Comparison of ENCODE assay signal across 8 cellular contexts in genomic region chr19:16041571-16042386, GRCh38. TPM values are rescaled to one million over a fixed set of nuclear protein-coding genes. Genes with fewer than 3 reads are reported as not detected.
DNase-seq lines count a peak whose midpoint lies in the region; ATAC-seq and TF ChIP-seq lines count a peak whose summit lies in the region.

No MANE protein-coding gene starts in this region.

- no peak for TF ChIP-seq POLR2A in Peyer's patch (IDR thresholded peaks at IDR 0.05)

- no peaks in the 10 kb centered on the region for H3K36me3 ChIP-seq in CD4-positive, CD25-positive, alpha-beta regulatory T cell (ENCODE audit: control insufficient read depth, insufficient read depth, low read length)
- H3K36me3 ChIP-seq in Peyer's patch = no peaks in the 10 kb centered on the region

- H3K9me3 Mint-ChIP-seq in CD4-positive, CD25-positive, alpha-beta regulatory T cell = peaks cover 0 to 1% (median 0%) of the 10 kb centered on the region in 7 donors
- H3K9me3 Mint-ChIP-seq in activated T-cell treated with anti-CD3 and anti-CD28 coated beads, Interleukin-2, amount 50 U/mL, for 72 hours = no peaks in the 10 kb centered on the region
- no peaks in the 10 kb centered on the region for H3K9me3 Mint-ChIP-seq in nephron

- peak overlapping the region in 3 of 4 donors; percentile 3 to 66 (median 10) for H3K4me3 Mint-ChIP-seq in CD4-positive, CD25-positive, alpha-beta regulatory T cell
- H3K4me3 Mint-ChIP-seq in activated T-cell treated with anti-CD3 and anti-CD28 coated beads, Interleukin-2, amount 50 U/mL, for 72 hours = peak overlapping the region; percentile 64 to 67
- peak overlapping the region; percentile 36 to 57 (median 38) for H3K4me3 Mint-ChIP-seq in nephron

- peaks cover 5% of the 10 kb centered on the region for H3K27me3 ChIP-seq in CD4-positive, CD25-positive, alpha-beta regulatory T cell (ENCODE audit: control insufficient read depth, insufficient read depth, low read length)
- H3K27me3 ChIP-seq in Peyer's patch = no peaks in the 10 kb centered on the region

- H3K27ac ChIP-seq in CD4-positive, CD25-positive, alpha-beta regulatory T cell (ENCODE audit: insufficient read depth, low read length, poor library complexity, severe bottlenecking) = no peak overlapping the region
- no peak overlapping the region for H3K27ac ChIP-seq in Peyer's patch

- ATAC-seq in CD4-positive, CD25-positive, alpha-beta regulatory T cell (ENCODE audit: low read depth in 2 of 2) = peak; percentile 66 to 71
- peak; percentile 74 to 87 for ATAC-seq in activated T-cell treated with anti-CD3 and anti-CD28 coated beads, Interleukin-2, amount 50 U/mL, for 72 hours (replicated peaks in 1 of 2)
- no peak for ATAC-seq in GM18511 (IDR thresholded peaks at IDR 0.05; ENCODE audit: unreplicated experiment)

- TF ChIP-seq CTCF in Peyer's patch (IDR thresholded peaks at IDR 0.05) = peak; percentile 93 to 99 (median 96)
- TF ChIP-seq CTCF in fibroblast of mammary gland (conservative IDR thresholded peaks at IDR 0.05; ENCODE audit: control insufficient read depth, insufficient read depth, low read depth, low read length) = peak; percentile 85
- TF ChIP-seq CTCF in nephron (IDR thresholded peaks at IDR 0.05; ENCODE audit: unreplicated experiment in 3 of 3) = peak; percentile 96 to 98 (median 96)

- H3K27me3 Mint-ChIP-seq in CD4-positive, CD25-positive, alpha-beta regulatory T cell = peaks cover 4% of the 10 kb centered on the region
- H3K27me3 Mint-ChIP-seq in activated T-cell treated with anti-CD3 and anti-CD28 coated beads, Interleukin-2, amount 50 U/mL, for 72 hours (ENCODE audit: low read depth) = peaks cover 18% of the 10 kb centered on the region
- H3K27me3 Mint-ChIP-seq in nephron (ENCODE audit: low read depth) = peaks cover 24% of the 10 kb centered on the region

- H3K4me1 ChIP-seq in CD4-positive, CD25-positive, alpha-beta regulatory T cell (ENCODE audit: control insufficient read depth, insufficient read depth, low read length, poor library complexity, severe bottlenecking) = peaks cover 7% of the 10 kb centered on the region
- peaks cover 0 to 9% (median 0%) of the 10 kb centered on the region in 4 donors for H3K4me1 ChIP-seq in Peyer's patch

- H3K4me1 Mint-ChIP-seq in CD4-positive, CD25-positive, alpha-beta regulatory T cell = peaks cover 4 to 16% (median 6%) of the 10 kb centered on the region in 4 donors
- H3K4me1 Mint-ChIP-seq in activated T-cell treated with anti-CD3 and anti-CD28 coated beads, Interleukin-2, amount 50 U/mL, for 72 hours (ENCODE audit: low read depth) = peaks cover 15% of the 10 kb centered on the region
- H3K4me1 Mint-ChIP-seq in nephron = no peaks in the 10 kb centered on the region

- H3K27ac Mint-ChIP-seq in CD4-positive, CD25-positive, alpha-beta regulatory T cell = peak overlapping the region in 2 of 3 donors; percentile 23 to 52
- H3K27ac Mint-ChIP-seq in activated T-cell treated with anti-CD3 and anti-CD28 coated beads, Interleukin-2, amount 50 U/mL, for 72 hours = no peak overlapping the region
- H3K27ac Mint-ChIP-seq in nephron = no peak overlapping the region

- H3K9me3 ChIP-seq in CD4-positive, CD25-positive, alpha-beta regulatory T cell (ENCODE audit: control insufficient read depth in 2 of 2, low read length in 2 of 2) = no peaks in the 10 kb centered on the region
- H3K9me3 ChIP-seq in Peyer's patch = no peaks in the 10 kb centered on the region

- no peaks in the 10 kb centered on the region for H3K36me3 Mint-ChIP-seq in CD4-positive, CD25-positive, alpha-beta regulatory T cell
- no peaks in the 10 kb centered on the region for H3K36me3 Mint-ChIP-seq in activated T-cell treated with anti-CD3 and anti-CD28 coated beads, Interleukin-2, amount 50 U/mL, for 72 hours (ENCODE audit: insufficient read depth in 2 of 2)
- H3K36me3 Mint-ChIP-seq in nephron (ENCODE audit: low read depth) = no peaks in the 10 kb centered on the region

- no peak overlapping the region for H3K4me3 ChIP-seq in CD4-positive, CD25-positive, alpha-beta regulatory T cell (ENCODE audit: low read depth, low read length)
- H3K4me3 ChIP-seq in Peyer's patch (peak overlapping the region in 1 of 4 donors; percentile 16), fibroblast of mammary gland (ENCODE audit: control insufficient read depth, low read depth, low read length) (peak overlapping the region; percentile 25)

- DNase-seq in CD4-positive, CD25-positive, alpha-beta regulatory T cell = peak; percentile 50 to 63 (median 57)
- peak; percentile 59 for DNase-seq in HT-29 (ENCODE audit: low spot score)
- DNase-seq in Peyer's patch = peak; percentile 68 to 92 (median 88)
- peak; percentile 76 to 85 for DNase-seq in activated T-cell treated with anti-CD3 and anti-CD28 coated beads, Interleukin-2, amount 50 U/mL, for 72 hours
- DNase-seq in fibroblast of mammary gland (ENCODE audit: low read depth) = peak; percentile 77
- peak; percentile 26 to 79 (median 66) for DNase-seq in stimulated activated naive CD4-positive, alpha-beta T cell (lab: John Stamatoyannopoulos, UW)

RNA-seq across cellular contexts. Expression of gene TPM4, which starts 34.5 kb away (rescaled TPM):
- 305 TPM for total RNA-seq in CD4-positive, CD25-positive, alpha-beta regulatory T cell
- 100 to 1,000 TPM; 109 to 163 (median 131) TPM for polyA plus RNA-seq in CD4-positive, CD25-positive, alpha-beta regulatory T cell
- total RNA-seq in HT-29 (2014; rRNA removed; shearing (Covaris generic)) = 160 and 166 TPM in 2 replicates
- total RNA-seq in Peyer's patch = 100 to 1,000 TPM; 125 to 423 (median 139) TPM
- total RNA-seq in activated T-cell treated with anti-CD3 and anti-CD28 coated beads, Interleukin-2, amount 50 U/mL, for 72 hours = 100 to 1,000 TPM; 427 to 456 TPM

Comparison
In these comparisons a context has a peak if more than half of its experiments do, and no peak if none do; other contexts are left out.
1. H3K27ac Mint-ChIP-seq: peak in CD4-positive, CD25-positive, alpha-beta regulatory T cell (2 of 3); none in activated T-cell treated with anti-CD3 and anti-CD28 coated beads, Interleukin-2, amount 50 U/mL, for 72 hours (single experiment) and nephron (0 of 3).
2. H3K4me3 Mint-ChIP-seq: peak in every context shown above with its lines; median percentile 66 in activated T-cell treated with anti-CD3 and anti-CD28 coated beads, Interleukin-2, amount 50 U/mL, for 72 hours; 38 in nephron; 10 in CD4-positive, CD25-positive, alpha-beta regulatory T cell.
3. Peak in every context shown above with its lines, with median percentiles within 50 percentile points of each other: DNase-seq and CTCF ChIP-seq.